28 cellular contexts compared by ENCODE assay signal in genomic region chr4:27930976-27931375, GRCh38.
"Had no signal": no experiment of that assay in that cellular context is flagged by ENCODE, and none has a peak within 500 bp of the region (broad histone marks: within the 10 kb centered on the region; RNA-seq: fewer than 3 reads in every experiment).

No MANE protein-coding gene starts in this region.

- H3K4me1 Mint-ChIP-seq: endodermal cell; immature natural killer cell; mesothelial cell of epicardium; naive B cell; naive thymus-derived CD8-positive, alpha-beta T cell had no signal

- ATAC-seq: effector memory CD8-positive, alpha-beta T cell; esophagus mucosa; gastroesophageal sphincter; heart left ventricle; left colon; left lobe of liver; lower lobe of right lung; mucosa of descending colon; naive thymus-derived CD8-positive, alpha-beta T cell had no signal

- H3K4me3 ChIP-seq: colonic mucosa, esophagus squamous epithelium, gastroesophageal sphincter, heart left ventricle, hepatocyte, left ventricle myocardium inferior, lower lobe of right lung, mucosa of descending colon had no signal

- H3K9me3 Mint-ChIP-seq: dendritic cell treated with granulocyte-macrophage colony-stimulating factor and Interleukin-4, amounts not matched to agents 40 ng/mL and 50 ng/mL, for 4 days; endodermal cell; mesothelial cell of epicardium had no signal

- H3K27ac ChIP-seq: colonic mucosa, epithelial cell of prostate, esophagus squamous epithelium, gastroesophageal sphincter, heart left ventricle, hepatocyte, left ventricle myocardium inferior, lower lobe of right lung had no signal

- H3K36me3 Mint-ChIP-seq: immature natural killer cell; mesothelial cell of epicardium; naive B cell; naive thymus-derived CD8-positive, alpha-beta T cell had no signal

- H3K4me3 Mint-ChIP-seq: dendritic cell treated with granulocyte-macrophage colony-stimulating factor and Interleukin-4, amounts not matched to agents 40 ng/mL and 50 ng/mL, for 4 days; effector memory CD8-positive, alpha-beta T cell; endodermal cell; immature natural killer cell; mesothelial cell of epicardium; naive B cell; naive thymus-derived CD8-positive, alpha-beta T cell had no signal

- DNase-seq: colonic mucosa; cortex of kidney; effector CD8-positive, alpha-beta T cell; effector memory CD8-positive, alpha-beta T cell; endodermal cell; erythroblast; esophagus squamous epithelium; foreskin fibroblast; heart left ventricle; hypothalamus; immature natural killer cell; islet precursor cell; kidney; kidney glomerular epithelial cell; left colon; left ventricle myocardium inferior; lower lobe of right lung; mesenchymal stem cell; mucosa of descending colon; naive B cell; naive thymus-derived CD8-positive, alpha-beta T cell had no signal

- H3K27me3 Mint-ChIP-seq: dendritic cell treated with granulocyte-macrophage colony-stimulating factor and Interleukin-4, amounts not matched to agents 40 ng/mL and 50 ng/mL, for 4 days; effector memory CD8-positive, alpha-beta T cell; naive B cell; naive thymus-derived CD8-positive, alpha-beta T cell had no signal
